ENCODE assay signal across 16 cellular contexts in the genomic region with DNA sequence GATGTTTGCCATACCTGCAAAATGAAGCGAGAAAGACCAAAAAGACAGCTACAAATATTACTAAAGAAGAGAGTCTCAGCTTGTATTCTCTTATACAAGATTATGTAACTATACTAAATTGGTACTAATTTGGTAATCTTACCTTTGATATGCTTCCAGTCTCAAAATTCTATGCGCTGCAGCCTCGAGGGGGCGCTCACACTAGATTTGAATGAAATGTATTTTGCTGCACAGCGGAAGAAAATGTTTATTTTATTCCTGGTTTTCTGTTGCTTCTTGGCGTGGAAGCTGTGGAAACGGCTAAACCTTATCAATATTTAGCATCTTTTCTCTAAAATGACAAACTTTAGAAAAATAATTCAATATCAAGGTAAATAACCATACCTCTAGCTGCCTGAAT.
DNase-seq lines count a peak whose midpoint lies in the region; ATAC-seq and TF ChIP-seq lines count a peak whose summit lies in the region.
"Had no signal": no experiment of that assay in that cellular context is flagged by ENCODE, and none has a peak within 500 bp of the region (broad histone marks: within the 10 kb centered on the region; RNA-seq: fewer than 3 reads in every experiment).

No MANE protein-coding gene starts in this region.

- TF ChIP-seq CTCF in MCF 10A (IDR thresholded peaks at IDR 0.05; ENCODE audit: unreplicated experiment) (peak; percentile 32), breast epithelium (IDR thresholded peaks at IDR 0.05) (no peak), endodermal cell (conservative IDR thresholded peaks at IDR 0.05) (peak; percentile 88), smooth muscle cell (IDR thresholded peaks at IDR 0.05; ENCODE audit: borderline replicate concordance, insufficient read depth, poor library complexity, severe bottlenecking) (peak; percentile 49), thyroid gland (IDR thresholded peaks at IDR 0.05) (no peak), natural killer cell (IDR thresholded peaks at IDR 0.05) (no peak)

- H3K4me3 ChIP-seq in breast epithelium: no peak overlapping the region
- H3K4me3 ChIP-seq in endodermal cell (ENCODE audit: low read length): no peak overlapping the region
- no peak overlapping the region for H3K4me3 ChIP-seq in smooth muscle cell
- H3K4me3 ChIP-seq in thyroid gland (replicated peaks in 1 of 3): no peak overlapping the region
- H3K4me3 ChIP-seq: left ventricle myocardium inferior, psoas muscle, vagina had no signal

- H3K9me3 ChIP-seq in breast epithelium (no peaks in the 10 kb centered on the region), endodermal cell (ENCODE audit: control insufficient read depth, low read length) (no peaks in the 10 kb centered on the region), smooth muscle cell (replicated peaks; ENCODE audit: low read depth) (no peaks in the 10 kb centered on the region), thyroid gland (no peaks in the 10 kb centered on the region)
- H3K9me3 ChIP-seq: psoas muscle, vagina had no signal

- H3K27ac Mint-ChIP-seq in MCF 10A (ENCODE audit: low read depth, unreplicated experiment) (no peak overlapping the region), endodermal cell (no peak overlapping the region), natural killer cell (no peak overlapping the region)
- H3K27ac Mint-ChIP-seq: activated naive CD8-positive, alpha-beta T cell treated with anti-CD3 and anti-CD28 coated beads, Interleukin-2, amount 50 U/mL, for 24 hours; B cell had no signal

- POLR2A ChIA-PET in MCF 10A (lab: Yijun Ruan, JAX): no interaction called here

- H3K27me3 ChIP-seq in breast epithelium (no peaks in the 10 kb centered on the region), endodermal cell (ENCODE audit: control insufficient read depth, insufficient read depth, low read length, poor library complexity, severe bottlenecking) (no peaks in the 10 kb centered on the region), smooth muscle cell (ENCODE audit: low read depth) (no peaks in the 10 kb centered on the region), thyroid gland (no peaks in the 10 kb centered on the region)
- H3K27me3 ChIP-seq: vagina had no signal

- H3K9ac ChIP-seq in endodermal cell (ENCODE audit: extremely low read depth, low read length, poor library complexity, severe bottlenecking) (no peak overlapping the region), smooth muscle cell (ENCODE audit: low read depth) (no peak overlapping the region)

- BruUV-seq in MCF 10A (replicated peaks; lab: Mats Ljungman, UMichigan): no TSS peak

- intact Hi-C loops in MCF 10A (cut with micrococcal nuclease): no loop called here
- intact Hi-C loops in breast epithelium (cut with DNase I; ENCODE audit: low total_unique reads): no loop called here
- intact Hi-C loops in thyroid gland (cut with DNase I): no loop called here
- intact Hi-C loops in natural killer cell (cut with micrococcal nuclease): no loop called here

- no peaks in the 10 kb centered on the region for H3K4me1 Mint-ChIP-seq in MCF 10A (ENCODE audit: insufficient read depth, unreplicated experiment)
- no peaks in the 10 kb centered on the region for H3K4me1 Mint-ChIP-seq in endodermal cell
- H3K4me1 Mint-ChIP-seq in natural killer cell: no peaks in the 10 kb centered on the region
- H3K4me1 Mint-ChIP-seq: activated naive CD8-positive, alpha-beta T cell treated with anti-CD3 and anti-CD28 coated beads, Interleukin-2, amount 50 U/mL, for 24 hours; B cell had no signal

- DNase-seq in MCF 10A (ENCODE audit: unreplicated experiment) (peak; percentile 17), breast epithelium (ENCODE audit: low spot score in 2 of 2) (no peak), NCI-H2227 treated with DMSO at 0.1 percent for 48 hours (lab: John Stamatoyannopoulos, UW) (peak; percentile 4), endodermal cell (peak; percentile 71), smooth muscle cell (lab: John Stamatoyannopoulos, UW; ENCODE audit: unreplicated experiment) (no peak), thyroid gland (no peak), natural killer cell (no peak)
- no peak for DNase-seq in effector CD8-positive, alpha-beta T cell (lab: John Stamatoyannopoulos, UW)
- DNase-seq: activated CD4-positive, alpha-beta T cell treated with anti-CD3 and anti-CD28 coated beads for 48 hours; activated naive CD8-positive, alpha-beta T cell treated with anti-CD3 and anti-CD28 coated beads, Interleukin-2, amount 50 U/mL, for 24 hours; left ventricle myocardium inferior; NCI-H1436; psoas muscle had no signal

- H3F3A ChIP-seq in smooth muscle cell (ENCODE audit: low read depth): no peaks in the 10 kb centered on the region

- no peak overlapping the region for H3K4me3 Mint-ChIP-seq in MCF 10A (ENCODE audit: unreplicated experiment)
- H3K4me3 Mint-ChIP-seq in endodermal cell: no peak overlapping the region
- no peak overlapping the region for H3K4me3 Mint-ChIP-seq in natural killer cell
- H3K4me3 Mint-ChIP-seq: activated naive CD8-positive, alpha-beta T cell treated with anti-CD3 and anti-CD28 coated beads, Interleukin-2, amount 50 U/mL, for 24 hours; B cell had no signal

- CTCF ChIA-PET in MCF 10A (lab: Yijun Ruan, JAX): interaction anchor here (0.8 kb wide), 1 partner anchor 358 kb away, joined by 5 read pairs; no protein-coding TSS in a partner anchor

- TF ChIP-seq POLR2A in breast epithelium (IDR thresholded peaks at IDR 0.05) (no peak), thyroid gland (IDR thresholded peaks at IDR 0.05) (no peak)

- H3K4me2 ChIP-seq in smooth muscle cell: no peak overlapping the region

- H3K9me3 Mint-ChIP-seq in MCF 10A (ENCODE audit: unreplicated experiment) (no peaks in the 10 kb centered on the region), endodermal cell (no peaks in the 10 kb centered on the region), natural killer cell (peaks cover 9 to 20% of the 10 kb centered on the region in 2 donors)

- H3K27me3 Mint-ChIP-seq in MCF 10A (ENCODE audit: insufficient read depth, unreplicated experiment): no peaks in the 10 kb centered on the region
- H3K27me3 Mint-ChIP-seq in endodermal cell (ENCODE audit: insufficient read depth): no peaks in the 10 kb centered on the region
- H3K27me3 Mint-ChIP-seq in natural killer cell (ENCODE audit: low read depth in 2 of 2): no peaks in the 10 kb centered on the region
- H3K27me3 Mint-ChIP-seq: activated naive CD8-positive, alpha-beta T cell treated with anti-CD3 and anti-CD28 coated beads, Interleukin-2, amount 50 U/mL, for 24 hours; B cell had no signal

- H3K36me3 ChIP-seq in breast epithelium (no peaks in the 10 kb centered on the region), endodermal cell (ENCODE audit: control insufficient read depth, insufficient read depth, low read length) (no peaks in the 10 kb centered on the region), smooth muscle cell (ENCODE audit: low read depth) (no peaks in the 10 kb centered on the region), thyroid gland (no peaks in the 10 kb centered on the region)
- H3K36me3 ChIP-seq: left ventricle myocardium inferior, vagina had no signal

- no peaks in the 10 kb centered on the region for H3K36me3 Mint-ChIP-seq in MCF 10A (ENCODE audit: insufficient read depth, unreplicated experiment)
- no peaks in the 10 kb centered on the region for H3K36me3 Mint-ChIP-seq in endodermal cell (ENCODE audit: low read depth)
- peaks cover 6% of the 10 kb centered on the region for H3K36me3 Mint-ChIP-seq in natural killer cell

- H3K79me2 ChIP-seq in smooth muscle cell (ENCODE audit: low read depth): no peaks in the 10 kb centered on the region

- ATAC-seq in natural killer cell: no peak
- ATAC-seq: activated naive CD8-positive, alpha-beta T cell treated with anti-CD3 and anti-CD28 coated beads, Interleukin-2, amount 50 U/mL, for 24 hours; esophagus mucosa; psoas muscle had no signal

- no peaks in the 10 kb centered on the region for H4K20me1 ChIP-seq in smooth muscle cell (ENCODE audit: low read depth)

- no peak overlapping the region for H2AFZ ChIP-seq in smooth muscle cell (ENCODE audit: low read depth)

- H3K4me1 ChIP-seq in breast epithelium: no peaks in the 10 kb centered on the region
- no peaks in the 10 kb centered on the region for H3K4me1 ChIP-seq in endodermal cell (ENCODE audit: control insufficient read depth, insufficient read depth, low read length)
- H3K4me1 ChIP-seq in smooth muscle cell (ENCODE audit: low read depth): no peaks in the 10 kb centered on the region
- H3K4me1 ChIP-seq in thyroid gland: no peaks in the 10 kb centered on the region
- H3K4me1 ChIP-seq: left ventricle myocardium inferior, psoas muscle, vagina had no signal

- H3K27ac ChIP-seq in breast epithelium (no peak overlapping the region), endodermal cell (ENCODE audit: low read depth, low read length) (no peak overlapping the region), smooth muscle cell (ENCODE audit: low read depth) (no peak overlapping the region), thyroid gland (no peak overlapping the region)
- H3K27ac ChIP-seq: left ventricle myocardium inferior, psoas muscle, vagina had no signal

- 77 to 79% methylated on average over 6 to 7 of the region's 7 CpGs for WGBS in endodermal cell (ENCODE audit: insufficient coverage in 1 of 2, insufficient read length in 1 of 2), 2 experiments
- 45% methylated on average over 7 of the region's 7 CpGs for WGBS in smooth muscle cell (ENCODE audit: low lambda C conversion rate)
- WGBS in thyroid gland, 2 donors: 63 to 65% methylated on average over 7 of the region's 7 CpGs

Comparison
In these comparisons a context has a peak if more than half of its experiments do, and no peak if none do; other contexts are left out.
1. DNase-seq: peak in MCF 10A (single experiment), NCI-H2227 treated with DMSO at 0.1 percent for 48 hours (single experiment) and endodermal cell (single experiment); none in breast epithelium (0 of 2), smooth muscle cell (single experiment), effector CD8-positive, alpha-beta T cell (single experiment), thyroid gland (0 of 2) and natural killer cell (single experiment).
2. CTCF ChIP-seq: peak in MCF 10A (single experiment), endodermal cell (single experiment) and smooth muscle cell (single experiment); none in breast epithelium (0 of 3), thyroid gland (0 of 6) and natural killer cell (single experiment).